Comparison of ENCODE assay signal across 29 cellular contexts in the genomic region with DNA sequence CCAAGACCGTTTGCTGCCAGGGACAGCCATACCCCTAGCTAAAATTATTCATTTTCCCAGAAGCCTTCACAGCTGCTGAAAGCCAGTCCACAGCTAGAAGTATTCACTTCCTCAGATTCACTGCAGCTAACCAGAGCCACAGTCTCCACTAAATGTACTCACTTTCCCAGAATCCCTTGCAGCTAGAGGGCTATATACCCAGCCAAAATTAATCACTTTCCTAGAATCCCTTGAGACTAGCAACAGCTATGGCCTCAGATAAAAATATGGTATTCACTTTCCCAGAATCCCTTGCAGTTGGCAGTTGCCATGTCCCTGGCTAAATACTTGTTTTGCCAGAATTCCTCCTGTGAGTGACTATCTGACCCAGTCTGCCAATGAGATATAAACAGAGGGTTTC. TPM values are rescaled to one million over a fixed set of nuclear protein-coding genes. Genes with fewer than 3 reads are reported as not detected.
DNase-seq lines count a peak whose midpoint lies in the region; ATAC-seq, FAIRE-seq and TF ChIP-seq lines count a peak whose summit lies in the region.
"Had no signal": no experiment of that assay in that cellular context is flagged by ENCODE, and none has a peak within 500 bp of the region (broad histone marks: within the 10 kb centered on the region; RNA-seq: fewer than 3 reads in every experiment).

No MANE protein-coding gene starts in this region.

- 43% methylated on average over 1 of the region's 1 CpG for WGBS in mammary epithelial cell (ENCODE audit: low coverage, missing lambda C conversion rate)
- WGBS in pancreas, 2 donors, result 61 to 67% methylated on average over 1 of the region's 1 CpG

- CTCF ChIA-PET in OCI-LY7 (lab: Charles Lee; ENCODE audit: unreplicated experiment) (no interaction called here), mammary epithelial cell (lab: Charles Lee; ENCODE audit: low non-redundant PET) (interaction anchor here (0.6 to 0.7 kb wide), 3 partner anchors 48 to 266 kb away, joined by 3 to 4 read pairs (median 4); no protein-coding TSS in a partner anchor)

- FAIRE-seq in pancreas (lab: Jason Lieb, UNC), result no peak
- FAIRE-seq: A204.1, D721Med, endothelial cell of umbilical vein, TTC549 had no signal

- no peak overlapping the region for H3K4me2 ChIP-seq in OCI-LY7 (ENCODE audit: low read length)
- no peak overlapping the region for H3K4me2 ChIP-seq in osteoblast (ENCODE audit: insufficient read depth, low read length)
- H3K4me2 ChIP-seq in mammary epithelial cell (ENCODE audit: insufficient read depth, low read depth, low read length), result no peak overlapping the region

- no TSS peak for BruUV-seq in OCI-LY7 (replicated peaks; lab: Mats Ljungman, UMichigan)
- no TSS peak for BruUV-seq in mammary epithelial cell (replicated peaks; lab: Mats Ljungman, UMichigan)

- in situ Hi-C loops in KBM-7 (cut with MboI; ENCODE audit: low pct_unique_long_range_greater_than_20kb, low sequenced_read_pairs) (loop anchor here (10.0 kb wide), 1 partner anchor 262 kb away; no protein-coding TSS in a partner anchor), mammary epithelial cell (cut with MboI; ENCODE audit: low sequenced_read_pairs in 2 of 2) (loop anchor here in 1 of 2 donors (10.0 kb wide), 1 partner anchor 172 kb away; a partner anchor contains a TSS)

- dilution Hi-C loops in mammary epithelial cell (cut with HindIII; ENCODE audit: low sequenced_read_pairs), result no loop called here

- ATAC-seq in pancreas, result no peak
- ATAC-seq: foreskin keratinocyte had no signal

- H3K27ac ChIP-seq in OCI-LY7 (ENCODE audit: low read depth, low read length, poor library complexity, severe bottlenecking) (no peak overlapping the region), osteoblast (ENCODE audit: low read depth, low read length) (no peak overlapping the region), caudate nucleus (ENCODE audit: low read depth, low read length) (no peak overlapping the region), mammary epithelial cell (ENCODE audit: insufficient read depth, low read depth, low read length) (no peak overlapping the region), pancreas (no peak overlapping the region)
- H3K27ac ChIP-seq: foreskin keratinocyte, spleen, stomach had no signal

- DNase-seq in SIG-M5 treated with dmso at 0.1 percent for 504 hours (lab: John Stamatoyannopoulos, UW; ENCODE audit: unreplicated experiment) (peak; percentile 28), SIG-M5 (lab: John Stamatoyannopoulos, UW) (no peak), KBM-7 (peak; percentile 62), OCI-LY7 (ENCODE audit: low spot score) (peak; percentile 44), osteoblast (ENCODE audit: insufficient read length, low spot score, missing footprints) (peak; percentile 84), caudate nucleus (lab: John Stamatoyannopoulos, UW) (no peak), mammary epithelial cell (no peak), pancreas (no peak)
- DNase-seq: activated CD4-positive, alpha-beta T cell treated with anti-CD3 and anti-CD28 coated beads, Interleukin-2, amount 10 ng/mL, durations not matched to agents 7 days and 5 days; activated effector memory CD4-positive, alpha-beta T cell treated with anti-CD3 and anti-CD28 coated beads, Interleukin-2, amount 50 U/mL, for 16 hours; C1 segment of cervical spinal cord; foreskin keratinocyte; GDM1; NCI-H1092 treated with DMSO at 0.1 percent for 48 hours; NCI-H2081; NCI-H510A; nucleus accumbens; retina; Right ventricle myocardium superior; spleen; stimulated activated CD4-positive, alpha-beta T cell treated with anti-CD3 and anti-CD28 coated beads, Interleukin-4, amount 100 ng/mL, for 4 hours; stomach had no signal

- H3K79me2 ChIP-seq in OCI-LY7 (ENCODE audit: insufficient read depth, low read depth, low read length), result no peaks in the 10 kb centered on the region
- H3K79me2 ChIP-seq in osteoblast (ENCODE audit: insufficient read depth, low read length), result no peaks in the 10 kb centered on the region
- no peaks in the 10 kb centered on the region for H3K79me2 ChIP-seq in mammary epithelial cell (ENCODE audit: insufficient read depth, low read length)

- no peaks in the 10 kb centered on the region for H3K9me2 ChIP-seq in OCI-LY7 (ENCODE audit: insufficient read depth, low read length)

- no peak overlapping the region for H3K4me3 ChIP-seq in OCI-LY7 (ENCODE audit: low read depth, low read length, poor library complexity, severe bottlenecking)
- no peak overlapping the region for H3K4me3 ChIP-seq in osteoblast (ENCODE audit: insufficient read depth, low read length)
- no peak overlapping the region for H3K4me3 ChIP-seq in mammary epithelial cell (replicated peaks in 1 of 3; ENCODE audit: insufficient read depth in 1 of 3, low read depth in 2 of 3, low read length in 3 of 3)
- no peak overlapping the region for H3K4me3 ChIP-seq in pancreas
- H3K4me3 ChIP-seq: spleen, stomach had no signal

- H3K27me3 ChIP-seq in osteoblast (ENCODE audit: insufficient read depth, low read length) (peaks cover 2% of the 10 kb centered on the region), mammary epithelial cell (ENCODE audit: insufficient read depth, low read length) (no peaks in the 10 kb centered on the region), pancreas (peaks cover 0 to 13% (median 0%) of the 10 kb centered on the region in 4 donors)

- POLR2A ChIA-PET in OCI-LY7 (lab: Charles Lee), result no interaction called here

- H3K4me1 ChIP-seq in OCI-LY7 (ENCODE audit: insufficient read depth, low read length, poor library complexity, severe bottlenecking) (peaks cover 25% of the 10 kb centered on the region), osteoblast (ENCODE audit: insufficient read depth, low read length) (peaks cover 9% of the 10 kb centered on the region), mammary epithelial cell (ENCODE audit: insufficient read depth, low read length) (peaks cover 12% of the 10 kb centered on the region), pancreas (peaks cover 0 to 12% (median 4%) of the 10 kb centered on the region in 3 donors)
- H3K4me1 ChIP-seq: foreskin keratinocyte had no signal

- no peaks in the 10 kb centered on the region for H3K36me3 ChIP-seq in OCI-LY7 (ENCODE audit: insufficient read depth, low read length)
- no peaks in the 10 kb centered on the region for H3K36me3 ChIP-seq in osteoblast (ENCODE audit: insufficient read depth, low read length)
- H3K36me3 ChIP-seq in mammary epithelial cell (ENCODE audit: insufficient read depth, low read length), result no peaks in the 10 kb centered on the region
- H3K36me3 ChIP-seq in pancreas, result no peaks in the 10 kb centered on the region
- H3K36me3 ChIP-seq: spleen, stomach had no signal

- H2AFZ ChIP-seq in OCI-LY7 (ENCODE audit: low read length) (peak overlapping the region; percentile 79; the same call in 1 of the 2 replicates), osteoblast (ENCODE audit: low read length) (no peak overlapping the region), mammary epithelial cell (ENCODE audit: low read depth, low read length) (no peak overlapping the region)

- H3K9ac ChIP-seq in mammary epithelial cell (ENCODE audit: insufficient read depth, low read length), result no peak overlapping the region

- intact Hi-C loops in OCI-LY7 (cut with micrococcal nuclease; ENCODE audit: unreplicated experiment) (no loop called here), mammary epithelial cell (cut with micrococcal nuclease) (no loop called here), pancreas (cut with DNase I) (loop anchor here in 1 of 3 donors (10.0 kb wide), 1 partner anchor 82 kb away; a partner anchor contains a TSS)

- TF ChIP-seq CTCF in OCI-LY7 (conservative IDR thresholded peaks at IDR 0.05; ENCODE audit: low read length) (no peak), osteoblast (IDR thresholded peaks at IDR 0.05; ENCODE audit: extremely low read depth, low read depth, low read length) (no peak), mammary epithelial cell (conservative IDR thresholded peaks at IDR 0.05 in 1 of 2, IDR thresholded peaks at IDR 0.05 in 1 of 2; ENCODE audit: extremely low read depth in 1 of 2, insufficient read depth in 1 of 2, low read depth in 1 of 2, low read length in 2 of 2) (no peak), pancreas (IDR thresholded peaks at IDR 0.05) (no peak)

- H3K9me3 ChIP-seq in OCI-LY7 (ENCODE audit: low read length) (no peaks in the 10 kb centered on the region), osteoblast (ENCODE audit: low read depth, low read length) (no peaks in the 10 kb centered on the region), mammary epithelial cell (replicated peaks; ENCODE audit: insufficient read depth, low read length) (no peaks in the 10 kb centered on the region), pancreas (no peaks in the 10 kb centered on the region)
- H3K9me3 ChIP-seq: spleen, stomach had no signal

- H4K20me1 ChIP-seq in OCI-LY7 (ENCODE audit: insufficient read depth, low read length) (no peaks in the 10 kb centered on the region), osteoblast (ENCODE audit: insufficient read depth, low read length) (no peaks in the 10 kb centered on the region), mammary epithelial cell (ENCODE audit: insufficient read depth, low read length) (peaks cover 2% of the 10 kb centered on the region)

RNA-seq across cellular contexts. Expression of a gene that starts 13.8 kb away (rescaled TPM):
- not detected in 2 replicates for total RNA-seq in OCI-LY7 (2014; rRNA removed; shearing (Covaris generic))
- 0.79 and 1.3 TPM in 2 replicates for total RNA-seq in OCI-LY7 (2022)
- 8.3 and 19.7 TPM in 2 replicates for total RNA-seq in osteoblast
- 10 to 100 TPM in 1 of 2 donors, 1 to 10 TPM in 1; 7.0 to 25.9 TPM for total RNA-seq in mammary epithelial cell
- 3.3 TPM for polyA plus RNA-seq in mammary epithelial cell
- polyA minus RNA-seq in mammary epithelial cell, result 4.6 TPM
- 1 to 10 TPM in 4 of 6 donors, under 1 TPM in 2; 0.91 to 4.1 (median 2.1) TPM for total RNA-seq in pancreas
- 10 to 100 TPM; 16.0 to 28.5 TPM for polyA plus RNA-seq in pancreas
- total RNA-seq: activated CD4-positive, alpha-beta T cell treated with anti-CD3 and anti-CD28 coated beads, Interleukin-2, amount 10 ng/mL, durations not matched to agents 7 days and 5 days had no signal
- polyA plus RNA-seq: endothelial cell of umbilical vein, IgD-negative memory B cell had no signal

RNA-seq across cellular contexts. Expression of a gene that starts 38.6 kb away (rescaled TPM):
- 0.13 TPM in 1 of 2 replicates, not detected in the other for total RNA-seq in OCI-LY7 (2014; rRNA removed; shearing (Covaris generic))
- 0.36 and 0.59 TPM in 2 replicates for total RNA-seq in OCI-LY7 (2022)
- under 0.01 and 0.36 TPM in 2 replicates for total RNA-seq in osteoblast
- total RNA-seq in mammary epithelial cell, result under 1 TPM; under 0.01 to 0.19 TPM
- 0.07 TPM for polyA plus RNA-seq in mammary epithelial cell
- not detected for polyA minus RNA-seq in mammary epithelial cell
- 1 to 10 TPM; 4.5 to 8.3 (median 6.7) TPM for total RNA-seq in pancreas
- 1 to 10 TPM; 2.6 to 4.8 TPM for polyA plus RNA-seq in pancreas
- total RNA-seq: activated CD4-positive, alpha-beta T cell treated with anti-CD3 and anti-CD28 coated beads, Interleukin-2, amount 10 ng/mL, durations not matched to agents 7 days and 5 days; endothelial cell of umbilical vein; kidney epithelial cell; myocyte; spleen had no signal
- polyA plus RNA-seq: endothelial cell of umbilical vein, IgD-negative memory B cell had no signal

RNA-seq across cellular contexts. Expression of a gene that starts 50.9 kb away (rescaled TPM):
- total RNA-seq in OCI-LY7 (2014; rRNA removed; shearing (Covaris generic)), result 13.8 and 14.0 TPM in 2 replicates
- total RNA-seq in OCI-LY7 (2022) (11.5 and 13.6 TPM in 2 replicates), osteoblast (2.1 and 4.0 TPM in 2 replicates), mammary epithelial cell (10 to 100 TPM in 1 of 2 donors, 1 to 10 TPM in 1; 1.5 to 10.8 TPM), pancreas (10 to 100 TPM in 1 of 6 donors, 1 to 10 TPM in 5; 3.0 to 10.7 (median 5.1) TPM)
- polyA plus RNA-seq in mammary epithelial cell (8.1 TPM), pancreas (10 to 100 TPM; 52.5 to 53.3 TPM)
- polyA minus RNA-seq in mammary epithelial cell, result 30.4 TPM

Comparison
In these comparisons a context has a peak if more than half of its experiments do, and no peak if none do; other contexts are left out.
1. DNase-seq: peak in SIG-M5 treated with dmso at 0.1 percent for 504 hours (single experiment), KBM-7 (single experiment), OCI-LY7 (single experiment) and osteoblast (single experiment); none in SIG-M5 (single experiment), caudate nucleus (0 of 61), mammary epithelial cell (single experiment) and pancreas (0 of 6).